In genomic region chr15:59255647-59256380, GRCh38 we compare ENCODE assay signal across 13 cellular contexts. TPM values are rescaled to one million over a fixed set of nuclear protein-coding genes. Genes with fewer than 3 reads are reported as not detected.
DNase-seq lines count a peak whose midpoint lies in the region; ATAC-seq and TF ChIP-seq lines count a peak whose summit lies in the region.
"Had no signal": no experiment of that assay in that cellular context is flagged by ENCODE, and none has a peak within 500 bp of the region (broad histone marks: within the 10 kb centered on the region; RNA-seq: fewer than 3 reads in every experiment).

No MANE protein-coding gene starts in this region.

- TF ChIP-seq CTCF in GM10266 (IDR thresholded peaks at IDR 0.05; ENCODE audit: control insufficient read depth, insufficient read depth, low read depth, missing control alignments) (no peak), right lobe of liver (IDR thresholded peaks at IDR 0.05) (no peak), ascending aorta (IDR thresholded peaks at IDR 0.05) (no peak)
- no peak for TF ChIP-seq CTCF in activated CD8-positive, alpha-beta T cell treated with anti-CD3 and anti-CD28 coated beads for 36 hours (IDR thresholded peaks at IDR 0.05)

- H3K4me1 Mint-ChIP-seq in activated CD8-positive, alpha-beta T cell treated with anti-CD3 and anti-CD28 coated beads for 36 hours (ENCODE audit: low read depth): peaks cover 34% of the 10 kb centered on the region

- H3K4me1 ChIP-seq in right lobe of liver (peaks cover 0 to 35% (median 12%) of the 10 kb centered on the region in 4 donors), ascending aorta (no peaks in the 10 kb centered on the region)
- H3K4me1 ChIP-seq: uterus had no signal

- 28% methylated on average over 7 of the region's 7 CpGs for WGBS in right lobe of liver (ENCODE audit: insufficient coverage, low coverage, low lambda C conversion rate, missing lambda C conversion rate)

- no peaks in the 10 kb centered on the region for H3K9me3 Mint-ChIP-seq in activated CD8-positive, alpha-beta T cell treated with anti-CD3 and anti-CD28 coated beads for 36 hours
- H3K9me3 Mint-ChIP-seq: neural crest cell had no signal

- H3K27ac Mint-ChIP-seq in activated CD8-positive, alpha-beta T cell treated with anti-CD3 and anti-CD28 coated beads for 36 hours: peak overlapping the region; percentile 1

- peak overlapping the region; percentile 25 to 87 (median 85) for H3K27ac ChIP-seq in right lobe of liver
- H3K27ac ChIP-seq in ascending aorta: no peak overlapping the region
- H3K27ac ChIP-seq: uterus had no signal

- DNase-seq in GM10266 (ENCODE audit: extremely low spot score): peak; percentile 39
- peak; percentile 60 for DNase-seq in activated CD8-positive, alpha-beta T cell treated with anti-CD3 and anti-CD28 coated beads for 36 hours
- DNase-seq in right lobe of liver: peak; percentile 65 to 87 (median 81)
- DNase-seq in NCI-H1092 treated with DMSO at 0.1 percent for 48 hours (lab: John Stamatoyannopoulos, UW): no peak
- no peak for DNase-seq in DMS153 treated with DMSO at 0.1 percent for 48 hours (lab: John Stamatoyannopoulos, UW; ENCODE audit: unreplicated experiment)
- no peak for DNase-seq in NCI-H446 (lab: John Stamatoyannopoulos, UW)
- no peak for DNase-seq in ascending aorta (ENCODE audit: low spot score in 2 of 2)
- DNase-seq: H7, NCI-H2081 treated with DMSO at 0.1 percent for 48 hours, SK-N-SH, uterus had no signal

- POLR2A ChIA-PET in activated CD8-positive, alpha-beta T cell treated with anti-CD3 and anti-CD28 coated beads for 36 hours (lab: Charles Lee): interaction anchor here (0.7 to 1.1 kb wide), 2 partner anchors 92 to 157 kb away, joined by 3 read pairs; no protein-coding TSS in a partner anchor

- no peaks in the 10 kb centered on the region for H3K36me3 Mint-ChIP-seq in activated CD8-positive, alpha-beta T cell treated with anti-CD3 and anti-CD28 coated beads for 36 hours (ENCODE audit: low read depth)

- H3K27me3 ChIP-seq in right lobe of liver: no peaks in the 10 kb centered on the region
- no peaks in the 10 kb centered on the region for H3K27me3 ChIP-seq in ascending aorta
- H3K27me3 ChIP-seq: uterus had no signal

- H3K4me3 Mint-ChIP-seq in activated CD8-positive, alpha-beta T cell treated with anti-CD3 and anti-CD28 coated beads for 36 hours: no peak overlapping the region
- H3K4me3 Mint-ChIP-seq: neural crest cell had no signal

- no peaks in the 10 kb centered on the region for H3K36me3 ChIP-seq in right lobe of liver
- H3K36me3 ChIP-seq in ascending aorta: peaks cover 18 to 44% of the 10 kb centered on the region in 2 donors
- H3K36me3 ChIP-seq: uterus had no signal

- intact Hi-C loops in activated CD8-positive, alpha-beta T cell treated with anti-CD3 and anti-CD28 coated beads for 36 hours (cut with micrococcal nuclease): loop anchor here (5.0 kb wide), 1 partner anchor 41 kb away; no protein-coding TSS in a partner anchor
- intact Hi-C loops in right lobe of liver (cut with DNase I): loop anchor here in 1 of 2 donors (5.0 kb wide), 1 partner anchor 116 kb away; the partner anchor contains the start of gene MYO1E
- intact Hi-C loops in ascending aorta (cut with DNase I): no loop called here

- H3K4me3 ChIP-seq in right lobe of liver (no peak overlapping the region), ascending aorta (no peak overlapping the region)
- H3K4me3 ChIP-seq: uterus had no signal

- no peaks in the 10 kb centered on the region for H3K27me3 Mint-ChIP-seq in activated CD8-positive, alpha-beta T cell treated with anti-CD3 and anti-CD28 coated beads for 36 hours

- CTCF ChIA-PET in activated CD8-positive, alpha-beta T cell treated with anti-CD3 and anti-CD28 coated beads for 36 hours (lab: Charles Lee): interaction anchor here (0.8 to 2.8 kb wide), 4 partner anchors 8 to 273 kb away, joined by 3 to 10 read pairs (median 4); no protein-coding TSS in a partner anchor

- ATAC-seq in HG03457 (IDR thresholded peaks at IDR 0.05; ENCODE audit: unreplicated experiment) (peak; percentile 52), right lobe of liver (peak; percentile 77 to 84 (median 81))
- ATAC-seq in activated CD8-positive, alpha-beta T cell treated with anti-CD3 and anti-CD28 coated beads for 36 hours: peak; percentile 48

- H3K9me3 ChIP-seq in right lobe of liver (no peaks in the 10 kb centered on the region), ascending aorta (no peaks in the 10 kb centered on the region)
- H3K9me3 ChIP-seq: SK-N-SH, uterus had no signal

- peak; percentile 34 for TF ChIP-seq POLR2A in right lobe of liver (IDR thresholded peaks at IDR 0.05)

RNA-seq across cellular contexts. Expression of gene LDHAL6B, which starts 49.2 kb away (rescaled TPM):
- total RNA-seq in activated CD8-positive, alpha-beta T cell treated with anti-CD3 and anti-CD28 coated beads for 36 hours: not detected
- total RNA-seq in right lobe of liver (not detected), ascending aorta (not detected)
- total RNA-seq: H7, neural crest cell, uterus had no signal

Comparison
In these comparisons a context has a peak if more than half of its experiments do, and no peak if none do; other contexts are left out.
1. DNase-seq: peak in GM10266 (single experiment), activated CD8-positive, alpha-beta T cell treated with anti-CD3 and anti-CD28 coated beads for 36 hours (single experiment) and right lobe of liver (3 of 3); none in NCI-H1092 treated with DMSO at 0.1 percent for 48 hours (single experiment), DMS153 treated with DMSO at 0.1 percent for 48 hours (single experiment), NCI-H446 (0 of 2) and ascending aorta (0 of 2).
2. H3K27ac ChIP-seq: peak in right lobe of liver (3 of 3); none in ascending aorta (0 of 2).
3. Peak in every context shown above with its lines, with median percentiles within 50 percentile points of each other: ATAC-seq.